Comparison of ENCODE assay signal across 27 cellular contexts in the genomic region with DNA sequence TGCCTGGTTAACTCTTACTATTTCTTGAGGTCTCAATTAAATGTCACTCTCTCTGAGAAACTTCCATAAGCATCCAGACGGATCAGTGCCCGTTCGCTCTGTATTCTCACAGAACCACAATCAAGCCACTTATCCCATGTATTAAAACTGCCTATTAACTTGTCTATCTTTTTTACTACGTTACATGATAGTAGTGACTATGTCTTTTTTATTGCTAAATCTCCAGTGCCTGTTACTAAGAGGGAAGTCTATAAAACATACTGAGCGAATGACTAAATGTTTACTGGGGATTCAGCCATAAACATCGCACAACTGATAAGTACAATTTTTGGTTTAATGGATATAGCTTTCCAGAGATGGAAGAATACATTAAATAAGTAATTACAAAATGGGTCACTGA.
"Had no signal": no experiment of that assay in that cellular context is flagged by ENCODE, and none has a peak within 500 bp of the region (broad histone marks: within the 10 kb centered on the region; RNA-seq: fewer than 3 reads in every experiment).

No MANE protein-coding gene starts in this region.

- DNase-seq: natural killer cell; occipital lobe; ovary; posterior cingulate gyrus; psoas muscle; right cardiac atrium; right lobe of liver; sigmoid colon; small intestine; spleen; stimulated activated CD4-positive, alpha-beta T cell treated with anti-CD3 and anti-CD28 coated beads, Interleukin-12 subunit alpha, Interleukin-12 subunit beta, amount 100 ng/mL, for 4 hours; stimulated activated CD4-positive, alpha-beta T cell treated with anti-CD3 and anti-CD28 coated beads, Interleukin-1b, Interleukin-23, amount 100 ng/mL, for 48 hours; stimulated activated CD4-positive, alpha-beta T cell treated with anti-CD3 and anti-CD28 coated beads, Interleukin-4, amount 100 ng/mL, for 1 hour; stimulated activated CD4-positive, alpha-beta T cell treated with anti-CD3 and anti-CD28 coated beads, Interleukin-4, amount 100 ng/mL, for 4 hours; stimulated activated CD8-positive, alpha-beta memory T cell treated with anti-CD3 and anti-CD28 coated beads, Interleukin-4, amount 100 ng/mL, for 48 hours; stimulated activated naive CD4-positive, alpha-beta T cell; stimulated activated naive CD8-positive, alpha-beta T cell treated with anti-CD3 and anti-CD28 coated beads, Interleukin-15, amount 100 ng/mL, for 72 hours; stimulated activated naive CD8-positive, alpha-beta T cell treated with anti-CD3 and anti-CD28 coated beads, Interleukin-15, Interleukin-2, amounts not matched to agents 100 U/mL and 50 U/mL, for 24 hours; substantia nigra; testis; tibial artery; transverse colon; upper lobe of right lung; uterus had no signal

- H3K79me2 ChIP-seq: parathyroid adenoma had no signal

- H3K27me3 ChIP-seq: neural progenitor cell, ovary, right lobe of liver, sigmoid colon, spleen, suprapubic skin, testis, tibial artery, transverse colon, upper lobe of right lung, uterus had no signal

- H3K4me1 ChIP-seq: parathyroid adenoma, psoas muscle, right lobe of liver, sigmoid colon, spleen, suprapubic skin, testis, tibial artery, transverse colon, upper lobe of right lung, uterus had no signal

- H3K4me2 ChIP-seq: neural progenitor cell had no signal

- H3K9me3 ChIP-seq: ovary, right lobe of liver, sigmoid colon, suprapubic skin, testis, tibial artery, transverse colon, upper lobe of right lung, uterus had no signal

- H3K4me3 ChIP-seq: neural progenitor cell, ovary, psoas muscle, right lobe of liver, sigmoid colon, spleen, suprapubic skin, testis, tibial artery, transverse colon, upper lobe of right lung, uterus had no signal

- H3K9ac ChIP-seq: neural progenitor cell, parathyroid adenoma had no signal

- H3K36me3 ChIP-seq: neural progenitor cell, ovary, right lobe of liver, sigmoid colon, spleen, suprapubic skin, tibial artery, transverse colon, upper lobe of right lung, uterus had no signal

- H2AFZ ChIP-seq: neural progenitor cell, parathyroid adenoma had no signal

- H3K27ac ChIP-seq: neural progenitor cell, ovary, parathyroid adenoma, psoas muscle, right lobe of liver, sigmoid colon, spleen, suprapubic skin, testis, tibial artery, transverse colon, upper lobe of right lung, uterus had no signal
